ENCODE assay signal across 28 cellular contexts in genomic region chr2:135762530-135762929, GRCh38.
"Had no signal": no experiment of that assay in that cellular context is flagged by ENCODE, and none has a peak within 500 bp of the region (broad histone marks: within the 10 kb centered on the region; RNA-seq: fewer than 3 reads in every experiment).

No MANE protein-coding gene starts in this region.

- H2AFZ ChIP-seq: hepatocyte, neural progenitor cell, parathyroid adenoma had no signal

- H3K36me3 ChIP-seq: prostate gland had no signal

- H3K4me3 ChIP-seq: colonic mucosa, esophagus muscularis mucosa, gastroesophageal sphincter, heart left ventricle, hepatocyte, mucosa of descending colon, neural progenitor cell, prostate gland, skin epidermis, spleen, thoracic aorta, tibial nerve, upper lobe of left lung had no signal

- H3K9ac ChIP-seq: neural progenitor cell, parathyroid adenoma had no signal

- H3K4me1 ChIP-seq: colonic mucosa, esophagus muscularis mucosa, foreskin keratinocyte, gastroesophageal sphincter, heart left ventricle, neural progenitor cell, parathyroid adenoma, prostate gland, spleen, tibial nerve, upper lobe of left lung had no signal

- H3K9me3 Mint-ChIP-seq: dendritic cell treated with granulocyte-macrophage colony-stimulating factor and Interleukin-4, amounts not matched to agents 40 ng/mL and 50 ng/mL, for 4 days; mesothelial cell of epicardium; natural killer cell treated with Interleukin-12 subunit alpha and Interleukin-12 subunit beta and Interleukin-15 and Interleukin-18, amount 100 ng/mL, for 72 hours; neural progenitor cell; stimulated activated memory B cell treated with anti-CD40 and anti-IgM and Interleukin-4, amounts not matched to agents 10 μg/mL and 1 μg/mL and 100 μg/mL, for 72 hours; stimulated activated naive CD8-positive, alpha-beta T cell treated with anti-CD3 and anti-CD28 coated beads, Interleukin-15, Interleukin-2, amounts not matched to agents 100 ng/mL and 50 ng/mL, for 24 hours had no signal

- H3K27me3 ChIP-seq: colonic mucosa, esophagus muscularis mucosa, foreskin keratinocyte, gastroesophageal sphincter, heart left ventricle, hepatocyte, neural progenitor cell, spleen, tibial nerve, upper lobe of left lung had no signal

- H3K4me1 Mint-ChIP-seq: mesothelial cell of epicardium; neural progenitor cell; stimulated activated memory B cell treated with anti-CD40 and anti-IgM and Interleukin-4, amounts not matched to agents 10 μg/mL and 1 μg/mL and 100 μg/mL, for 72 hours had no signal

- H3K4me3 Mint-ChIP-seq: dendritic cell treated with granulocyte-macrophage colony-stimulating factor and Interleukin-4, amounts not matched to agents 40 ng/mL and 50 ng/mL, for 4 days; mesothelial cell of epicardium; naive B cell; natural killer cell treated with Interleukin-12 subunit alpha and Interleukin-12 subunit beta and Interleukin-15 and Interleukin-18, amount 100 ng/mL, for 72 hours; neural progenitor cell; stimulated activated memory B cell treated with anti-CD40 and anti-IgM and Interleukin-4, amounts not matched to agents 10 μg/mL and 1 μg/mL and 100 μg/mL, for 72 hours; stimulated activated naive CD8-positive, alpha-beta T cell treated with anti-CD3 and anti-CD28 coated beads, Interleukin-15, Interleukin-2, amounts not matched to agents 100 ng/mL and 50 ng/mL, for 24 hours had no signal

- ATAC-seq: foreskin keratinocyte; gastroesophageal sphincter; heart left ventricle; left lobe of liver; mucosa of descending colon; natural killer cell treated with Interleukin-12 subunit alpha and Interleukin-12 subunit beta and Interleukin-15 and Interleukin-18, amount 100 ng/mL, for 72 hours; right cardiac atrium; stimulated activated memory B cell treated with anti-CD40 and anti-IgM and Interleukin-4, amounts not matched to agents 10 μg/mL and 1 μg/mL and 100 μg/mL, for 72 hours had no signal

- H3K27ac Mint-ChIP-seq: dendritic cell treated with granulocyte-macrophage colony-stimulating factor and Interleukin-4, amounts not matched to agents 40 ng/mL and 50 ng/mL, for 4 days; mesothelial cell of epicardium; naive B cell; natural killer cell treated with Interleukin-12 subunit alpha and Interleukin-12 subunit beta and Interleukin-15 and Interleukin-18, amount 100 ng/mL, for 72 hours; neural progenitor cell; stimulated activated memory B cell treated with anti-CD40 and anti-IgM and Interleukin-4, amounts not matched to agents 10 μg/mL and 1 μg/mL and 100 μg/mL, for 72 hours; stimulated activated naive CD8-positive, alpha-beta T cell treated with anti-CD3 and anti-CD28 coated beads, Interleukin-15, Interleukin-2, amounts not matched to agents 100 ng/mL and 50 ng/mL, for 24 hours had no signal

- FAIRE-seq: kidney, urothelium cell line had no signal

- H3K4me2 ChIP-seq: hepatocyte, neural progenitor cell had no signal

- H3K9me3 ChIP-seq: colonic mucosa, mucosa of descending colon, prostate gland had no signal

- DNase-seq: colonic mucosa; effector memory CD4-positive, alpha-beta T cell; foreskin keratinocyte; heart left ventricle; kidney; mesenchymal stem cell; mucosa of descending colon; naive B cell; right cardiac atrium; spleen; stimulated activated CD4-positive, alpha-beta T cell treated with anti-CD3 and anti-CD28 coated beads, Interleukin-4, amount 100 ng/mL, for 4 hours; upper lobe of left lung had no signal

- H3K27ac ChIP-seq: colonic mucosa, esophagus muscularis mucosa, foreskin keratinocyte, gastroesophageal sphincter, heart left ventricle, hepatocyte, neural progenitor cell, parathyroid adenoma, prostate gland, skin epidermis, spleen, thoracic aorta, tibial nerve, upper lobe of left lung had no signal

- H3K27me3 Mint-ChIP-seq: dendritic cell treated with granulocyte-macrophage colony-stimulating factor and Interleukin-4, amounts not matched to agents 40 ng/mL and 50 ng/mL, for 4 days; naive B cell; natural killer cell treated with Interleukin-12 subunit alpha and Interleukin-12 subunit beta and Interleukin-15 and Interleukin-18, amount 100 ng/mL, for 72 hours; stimulated activated memory B cell treated with anti-CD40 and anti-IgM and Interleukin-4, amounts not matched to agents 10 μg/mL and 1 μg/mL and 100 μg/mL, for 72 hours; stimulated activated naive CD8-positive, alpha-beta T cell treated with anti-CD3 and anti-CD28 coated beads, Interleukin-15, Interleukin-2, amounts not matched to agents 100 ng/mL and 50 ng/mL, for 24 hours had no signal
